In genomic region chr2:133676392-133677130, GRCh38 we compare ENCODE assay signal across 18 cellular contexts.
DNase-seq lines count a peak whose midpoint lies in the region; ATAC-seq, FAIRE-seq and TF ChIP-seq lines count a peak whose summit lies in the region.
"Had no signal": no experiment of that assay in that cellular context is flagged by ENCODE, and none has a peak within 500 bp of the region (broad histone marks: within the 10 kb centered on the region; RNA-seq: fewer than 3 reads in every experiment).

No MANE protein-coding gene starts in this region.

- no peak for ATAC-seq in Right ventricle myocardium superior (ENCODE audit: poor library complexity)
- peak; percentile 4 for ATAC-seq in left ventricle myocardium superior
- no peak for ATAC-seq in HG03139 (IDR thresholded peaks at IDR 0.05; ENCODE audit: unreplicated experiment)
- ATAC-seq: stimulated activated memory B cell treated with anti-CD40 and anti-IgM and Interleukin-4, amounts not matched to agents 10 μg/mL and 1 μg/mL and 100 μg/mL, for 72 hours; WTC11 had no signal

- peaks cover 47% of the 10 kb centered on the region for H3K4me1 ChIP-seq in left ventricle myocardium inferior

- H3K4me3 ChIP-seq in left ventricle myocardium inferior, result no peak overlapping the region
- no peak overlapping the region for H3K4me3 ChIP-seq in bronchial epithelial cell (ENCODE audit: low read depth, low read length)

- FAIRE-seq in bronchial epithelial cell (lab: Jason Lieb, UNC), result no peak
- FAIRE-seq: endothelial cell of umbilical vein had no signal

- no peaks in the 10 kb centered on the region for H3K36me3 ChIP-seq in left ventricle myocardium inferior
- H3K36me3 ChIP-seq in bronchial epithelial cell (ENCODE audit: control insufficient read depth, insufficient read depth, low read length), result no peaks in the 10 kb centered on the region

- peak overlapping the region; percentile 85 for H3K27ac ChIP-seq in left ventricle myocardium inferior (replicated peaks)

- DNase-seq in left ventricle myocardium inferior, result no peak
- no peak for DNase-seq in Right ventricle myocardium superior
- DNase-seq in bronchial epithelial cell (ENCODE audit: low read depth), result peak; percentile 21
- no peak for DNase-seq in left ventricle myocardium superior
- no peak for DNase-seq in NCI-H2029 treated with DMSO at 0.1 percent for 48 hours (lab: John Stamatoyannopoulos, UW)
- no peak for DNase-seq in NCI-H748 treated with DMSO at 0.1 percent for 48 hours (lab: John Stamatoyannopoulos, UW)
- no peak for DNase-seq in G401 (ENCODE audit: low spot score)
- DNase-seq: activated naive CD4-positive, alpha-beta T cell; H9; KBM-7; NCI-H1436; NCI-H446; nephron progenitor cell; retina had no signal

- TF ChIP-seq CTCF in left ventricle myocardium inferior (IDR thresholded peaks at IDR 0.05; ENCODE audit: borderline replicate concordance) (no peak), bronchial epithelial cell (IDR thresholded peaks at IDR 0.05; ENCODE audit: insufficient read depth, low read length, severe bottlenecking) (no peak)

- H3K27me3 ChIP-seq in left ventricle myocardium inferior (ENCODE audit: low read depth), result no peaks in the 10 kb centered on the region
- H3K27me3 ChIP-seq in bronchial epithelial cell (ENCODE audit: control insufficient read depth, insufficient read depth, low read length), result no peaks in the 10 kb centered on the region

- in situ Hi-C loops in G401 (cut with HindIII; ENCODE audit: low sequenced_read_pairs), result no loop called here

- H3K9me3 ChIP-seq in left ventricle myocardium inferior (replicated peaks), result no peaks in the 10 kb centered on the region

- intact Hi-C loops in left ventricle myocardium inferior (cut with micrococcal nuclease), result no loop called here
- intact Hi-C loops in Right ventricle myocardium superior (cut with DNase I), result loop anchor here (5.0 kb wide), 1 partner anchor 91 kb away; no protein-coding TSS in a partner anchor
- intact Hi-C loops in left ventricle myocardium superior (cut with micrococcal nuclease), result no loop called here
